Comparison of ENCODE assay signal across 22 cellular contexts in genomic region chr12:166425-167091, GRCh38. TPM values are rescaled to one million over a fixed set of nuclear protein-coding genes. Genes with fewer than 3 reads are reported as not detected.
DNase-seq lines count a peak whose midpoint lies in the region; ATAC-seq, FAIRE-seq and TF ChIP-seq lines count a peak whose summit lies in the region.
"Had no signal": no experiment of that assay in that cellular context is flagged by ENCODE, and none has a peak within 500 bp of the region (broad histone marks: within the 10 kb centered on the region; RNA-seq: fewer than 3 reads in every experiment).

No MANE protein-coding gene starts in this region.

- peaks cover 35% of the 10 kb centered on the region for H3K4me1 ChIP-seq in smooth muscle cell (ENCODE audit: low read depth)
- H3K4me1 ChIP-seq: SJSA1 had no signal

- no peak overlapping the region for H3K9ac ChIP-seq in smooth muscle cell (ENCODE audit: low read depth)

- H3K4me3 Mint-ChIP-seq in glutamatergic neuron (ENCODE audit: unreplicated experiment) = peak overlapping the region; percentile 78
- H3K4me3 Mint-ChIP-seq: HFFc6 had no signal

- peaks cover 17% of the 10 kb centered on the region for H3K27me3 Mint-ChIP-seq in glutamatergic neuron (ENCODE audit: unreplicated experiment)

- no peaks in the 10 kb centered on the region for H3K36me3 ChIP-seq in smooth muscle cell (ENCODE audit: low read depth)
- H3K36me3 ChIP-seq: MG63, SJSA1 had no signal

- no peaks in the 10 kb centered on the region for H3K27me3 ChIP-seq in smooth muscle cell (ENCODE audit: low read depth)

- peaks cover 5% of the 10 kb centered on the region for H3K36me3 Mint-ChIP-seq in glutamatergic neuron (ENCODE audit: unreplicated experiment)

- peak; percentile 62 for FAIRE-seq in GM18507 (lab: Jason Lieb, UNC)

- H3K27ac ChIP-seq in smooth muscle cell (ENCODE audit: low read depth) = no peak overlapping the region
- H3K27ac ChIP-seq: C4-2B, HL-60, PC-9, SJSA1 had no signal

- H2AFZ ChIP-seq in smooth muscle cell (ENCODE audit: low read depth) = no peak overlapping the region
- H2AFZ ChIP-seq: PC-9 had no signal

- H3K4me1 Mint-ChIP-seq in glutamatergic neuron (ENCODE audit: low read depth, unreplicated experiment) = peaks cover 59% of the 10 kb centered on the region

- no peaks in the 10 kb centered on the region for H3F3A ChIP-seq in smooth muscle cell (ENCODE audit: low read depth)

- DNase-seq in GM18507 (ENCODE audit: extremely low spot score, insufficient read length, low read depth) = no peak
- peak; percentile 23 for DNase-seq in NAMALWA (ENCODE audit: low spot score)
- DNase-seq in glutamatergic neuron = no peak
- DNase-seq in smooth muscle cell (lab: John Stamatoyannopoulos, UW; ENCODE audit: unreplicated experiment) = no peak
- no peak for DNase-seq in activated gamma-delta T cell treated with Interleukin-2 at 50 U/mL for 16 hours
- no peak for DNase-seq in activated CD4-positive, alpha-beta T cell treated with anti-CD3 and anti-CD28 coated beads for 4 hours
- DNase-seq: H7, HFFc6, IMR-90, Karpas-422, MG63, NCI-H1105, NCI-H1694, NCI-H510A, NCI-H774, PC-9 had no signal

- H4K20me1 ChIP-seq in smooth muscle cell (ENCODE audit: low read depth) = no peaks in the 10 kb centered on the region

- peaks cover 9% of the 10 kb centered on the region for H3K9me3 Mint-ChIP-seq in glutamatergic neuron (ENCODE audit: unreplicated experiment)
- H3K9me3 Mint-ChIP-seq: HFFc6 had no signal

- H3K4me3 ChIP-seq in smooth muscle cell = no peak overlapping the region
- H3K4me3 ChIP-seq: MG63, PC-9, SJSA1 had no signal

- peak overlapping the region; percentile 69 for H3K27ac Mint-ChIP-seq in glutamatergic neuron (ENCODE audit: unreplicated experiment)
- H3K27ac Mint-ChIP-seq: HFFc6 had no signal

- 89% methylated on average over 11 of the region's 11 CpGs for WGBS in smooth muscle cell (ENCODE audit: low lambda C conversion rate)

- TF ChIP-seq CTCF in glutamatergic neuron (IDR thresholded peaks at IDR 0.05; ENCODE audit: partially characterized antibody, unreplicated experiment) = no peak
- TF ChIP-seq CTCF in smooth muscle cell (IDR thresholded peaks at IDR 0.05; ENCODE audit: borderline replicate concordance, insufficient read depth, poor library complexity, severe bottlenecking) = no peak

- H3K9me3 ChIP-seq in smooth muscle cell (replicated peaks; ENCODE audit: low read depth) = no peaks in the 10 kb centered on the region
- H3K9me3 ChIP-seq: MG63, SJSA1 had no signal

- ATAC-seq in HG03045 (IDR thresholded peaks at IDR 0.05; ENCODE audit: unreplicated experiment) = no peak

- no peaks in the 10 kb centered on the region for H3K79me2 ChIP-seq in smooth muscle cell (ENCODE audit: low read depth)

- peak overlapping the region; percentile 12 for H3K4me2 ChIP-seq in smooth muscle cell
- H3K4me2 ChIP-seq: PC-9 had no signal

RNA-seq across cellular contexts. Expression of gene SLC6A12, which starts 47.4 kb away (rescaled TPM):
- total RNA-seq in glutamatergic neuron (ENCODE audit: unreplicated experiment) (0.64 TPM), smooth muscle cell (0.22 and 1.7 TPM in 2 replicates)
- 1.1 TPM in 1 of 2 replicates, not detected in the other for polyA plus RNA-seq in smooth muscle cell
- total RNA-seq: A673, HFFc6, HT1080, IMR-90, PC-9, SJSA1 had no signal
- polyA plus RNA-seq: IMR-90 had no signal
